ENCODE assay signal across 9 cellular contexts in genomic region chr7:117399820-117400422, GRCh38. TPM values are rescaled to one million over a fixed set of nuclear protein-coding genes. Genes with fewer than 3 reads are reported as not detected.
A peak's percentile ranks its signal among the peaks of the same experiment; 100 is the strongest.
DNase-seq lines count a peak whose midpoint lies in the region; ATAC-seq and TF ChIP-seq lines count a peak whose summit lies in the region.
"Had no signal": no experiment of that assay in that cellular context is flagged by ENCODE, and none has a peak within 500 bp of the region (broad histone marks: within the 10 kb centered on the region; RNA-seq: fewer than 3 reads in every experiment).

No MANE protein-coding gene starts in this region.

- no peaks in the 10 kb centered on the region for H3K9me2 ChIP-seq in Loucy (replicated peaks; ENCODE audit: low read depth, low read length)

- H2AFZ ChIP-seq in Loucy (ENCODE audit: low read length), result peak overlapping the region; percentile 1; the same call in 1 of the 2 replicates
- no peak overlapping the region for H2AFZ ChIP-seq in parathyroid adenoma

- H3K4me3 Mint-ChIP-seq in naive thymus-derived CD4-positive, alpha-beta T cell, result no peak overlapping the region
- H3K4me3 Mint-ChIP-seq: activated T-helper 17 cell treated with anti-CD3 and anti-CD28 coated beads, Interleukin-2, amount 50 U/mL, for 72 hours had no signal

- no peak overlapping the region for H3K27ac Mint-ChIP-seq in naive thymus-derived CD4-positive, alpha-beta T cell
- H3K27ac Mint-ChIP-seq: activated T-helper 17 cell treated with anti-CD3 and anti-CD28 coated beads, Interleukin-2, amount 50 U/mL, for 72 hours had no signal

- DNase-seq in NCI-H1092 treated with DMSO at 0.1 percent for 48 hours (lab: John Stamatoyannopoulos, UW) (peak; percentile 43), NCI-H1092 (lab: John Stamatoyannopoulos, UW) (no peak), cerebellum (ENCODE audit: low spot score) (peak; percentile 12), NCI-H2227 (lab: John Stamatoyannopoulos, UW; ENCODE audit: unreplicated experiment) (no peak)
- no peak for DNase-seq in naive thymus-derived CD4-positive, alpha-beta T cell
- DNase-seq in activated T-cell treated with anti-CD3 and anti-CD28 coated beads, Interleukin-2, amount 50 U/mL, for 48 hours, result no peak

- no peaks in the 10 kb centered on the region for H3K27me3 Mint-ChIP-seq in naive thymus-derived CD4-positive, alpha-beta T cell
- H3K27me3 Mint-ChIP-seq: activated T-helper 17 cell treated with anti-CD3 and anti-CD28 coated beads, Interleukin-2, amount 50 U/mL, for 72 hours had no signal

- TF ChIP-seq CTCF in Loucy (conservative IDR thresholded peaks at IDR 0.05; ENCODE audit: low read length), result peak; percentile 68
- peak; percentile 16 for TF ChIP-seq CTCF in parathyroid adenoma (IDR thresholded peaks at IDR 0.05)

- no peak overlapping the region for H3K4me3 ChIP-seq in Loucy (ENCODE audit: low read length, poor library complexity, severe bottlenecking)
- H3K4me3 ChIP-seq in parathyroid adenoma (ENCODE audit: low read depth, low read length), result no peak overlapping the region
- no peak overlapping the region for H3K4me3 ChIP-seq in naive thymus-derived CD4-positive, alpha-beta T cell (ENCODE audit: low read length)

- H3K36me3 ChIP-seq in Loucy (ENCODE audit: insufficient read depth, low read length) (no peaks in the 10 kb centered on the region), parathyroid adenoma (ENCODE audit: control insufficient read depth, insufficient read depth, low read length) (no peaks in the 10 kb centered on the region)
- H3K36me3 ChIP-seq in naive thymus-derived CD4-positive, alpha-beta T cell (ENCODE audit: control insufficient read depth in 2 of 3, insufficient read depth in 3 of 3, low read length in 3 of 3), result no peaks in the 10 kb centered on the region

- CTCF ChIA-PET in naive thymus-derived CD4-positive, alpha-beta T cell (lab: Charles Lee), result no interaction called here

- POLR2A ChIA-PET in naive thymus-derived CD4-positive, alpha-beta T cell (lab: Charles Lee), result no interaction called here

- H3F3A ChIP-seq in Loucy (ENCODE audit: low read depth), result no peaks in the 10 kb centered on the region

- no peaks in the 10 kb centered on the region for H3K4me1 Mint-ChIP-seq in naive thymus-derived CD4-positive, alpha-beta T cell
- H3K4me1 Mint-ChIP-seq: activated T-helper 17 cell treated with anti-CD3 and anti-CD28 coated beads, Interleukin-2, amount 50 U/mL, for 72 hours had no signal

- H3K27me3 ChIP-seq in Loucy (ENCODE audit: insufficient read depth, low read length, poor library complexity, severe bottlenecking) (peaks cover 4% of the 10 kb centered on the region), parathyroid adenoma (ENCODE audit: control insufficient read depth, insufficient read depth, low read length) (no peaks in the 10 kb centered on the region)
- no peaks in the 10 kb centered on the region for H3K27me3 ChIP-seq in naive thymus-derived CD4-positive, alpha-beta T cell (ENCODE audit: control insufficient read depth in 2 of 2, insufficient read depth in 2 of 2, low read length in 2 of 2)

- H3K4me2 ChIP-seq in Loucy (ENCODE audit: low read depth, low read length, poor library complexity, severe bottlenecking) (no peak overlapping the region), parathyroid adenoma (ENCODE audit: low read length) (no peak overlapping the region)

- H3K36me3 Mint-ChIP-seq in naive thymus-derived CD4-positive, alpha-beta T cell, result no peaks in the 10 kb centered on the region

- no peaks in the 10 kb centered on the region for H4K20me1 ChIP-seq in Loucy (ENCODE audit: insufficient read depth, low read length, poor library complexity, severe bottlenecking)

- intact Hi-C loops in naive thymus-derived CD4-positive, alpha-beta T cell (cut with micrococcal nuclease), result loop anchor here in 1 of 2 donors (5.0 kb wide), 2 partner anchors 317 to 1777 kb away; no protein-coding TSS in a partner anchor

- H3K9me3 Mint-ChIP-seq in naive thymus-derived CD4-positive, alpha-beta T cell, result peaks cover 0 to 3% (median 0%) of the 10 kb centered on the region in 11 donors

- H3K27ac ChIP-seq in parathyroid adenoma, result no peak overlapping the region
- no peak overlapping the region for H3K27ac ChIP-seq in naive thymus-derived CD4-positive, alpha-beta T cell (ENCODE audit: low read depth, low read length)

- H3K9me3 ChIP-seq in Loucy (ENCODE audit: insufficient read depth, low read depth, low read length) (no peaks in the 10 kb centered on the region), parathyroid adenoma (ENCODE audit: control insufficient read depth, low read length) (no peaks in the 10 kb centered on the region)
- no peaks in the 10 kb centered on the region for H3K9me3 ChIP-seq in naive thymus-derived CD4-positive, alpha-beta T cell (ENCODE audit: control insufficient read depth in 2 of 3, low read length in 3 of 3)

- no peak for ATAC-seq in naive thymus-derived CD4-positive, alpha-beta T cell
- ATAC-seq: activated T-helper 17 cell treated with anti-CD3 and anti-CD28 coated beads, Interleukin-2, amount 50 U/mL, for 72 hours had no signal

- no peaks in the 10 kb centered on the region for H3K79me2 ChIP-seq in Loucy (ENCODE audit: insufficient read depth, low read length)
- no peaks in the 10 kb centered on the region for H3K79me2 ChIP-seq in parathyroid adenoma

- H3K9ac ChIP-seq in Loucy (ENCODE audit: low read depth, low read length, poor library complexity, severe bottlenecking) (no peak overlapping the region), parathyroid adenoma (no peak overlapping the region)

- H3K4me1 ChIP-seq in Loucy (ENCODE audit: insufficient read depth, low read length, poor library complexity, severe bottlenecking), result no peaks in the 10 kb centered on the region
- no peaks in the 10 kb centered on the region for H3K4me1 ChIP-seq in parathyroid adenoma
- H3K4me1 ChIP-seq in naive thymus-derived CD4-positive, alpha-beta T cell (ENCODE audit: control insufficient read depth in 2 of 2, insufficient read depth in 2 of 2, low read length in 2 of 2), result no peaks in the 10 kb centered on the region

RNA-seq across cellular contexts. Expression of gene ASZ1, which starts 27.4 kb away (rescaled TPM):
- total RNA-seq in cerebellum, result not detected
- total RNA-seq in naive thymus-derived CD4-positive, alpha-beta T cell, result not detected
- polyA plus RNA-seq in naive thymus-derived CD4-positive, alpha-beta T cell, result not detected
- total RNA-seq: activated T-helper 17 cell treated with anti-CD3 and anti-CD28 coated beads, Interleukin-2, amount 50 U/mL, for 72 hours had no signal

Comparison
In these comparisons a context has a peak if more than half of its experiments do, and no peak if none do; other contexts are left out.
1. DNase-seq: peak in NCI-H1092 treated with DMSO at 0.1 percent for 48 hours (single experiment) and cerebellum (single experiment); none in NCI-H1092 (single experiment), naive thymus-derived CD4-positive, alpha-beta T cell (0 of 9), NCI-H2227 (single experiment) and activated T-cell treated with anti-CD3 and anti-CD28 coated beads, Interleukin-2, amount 50 U/mL, for 48 hours (0 of 2).